Comparison of ENCODE assay signal across 15 cellular contexts in the genomic region with DNA sequence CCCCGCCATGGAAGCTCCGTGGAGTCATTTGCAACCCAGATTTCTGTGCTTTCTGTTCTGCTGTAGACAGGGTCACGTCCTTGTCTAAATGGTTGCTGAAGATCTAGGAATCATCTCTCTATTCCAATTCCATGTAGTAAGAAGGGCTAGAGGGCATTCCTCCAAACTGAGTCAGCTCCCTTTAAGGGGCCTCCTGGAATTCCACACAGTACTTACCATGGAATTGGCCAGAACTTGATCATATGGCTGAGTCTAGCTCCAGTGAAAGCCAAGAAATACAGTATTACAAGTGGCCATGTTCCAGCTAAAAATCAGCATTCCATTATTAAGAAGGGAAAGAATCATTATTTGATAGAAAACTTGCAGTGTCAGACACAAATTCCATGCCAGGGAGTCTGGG.
DNase-seq lines count a peak whose midpoint lies in the region; ATAC-seq and TF ChIP-seq lines count a peak whose summit lies in the region.
"Had no signal": no experiment of that assay in that cellular context is flagged by ENCODE, and none has a peak within 500 bp of the region (broad histone marks: within the 10 kb centered on the region; RNA-seq: fewer than 3 reads in every experiment).

No MANE protein-coding gene starts in this region.

- H3K79me2 ChIP-seq in fibroblast of lung (ENCODE audit: control insufficient read depth, insufficient read depth, low read length) = no peaks in the 10 kb centered on the region

- H3K4me2 ChIP-seq in fibroblast of lung (ENCODE audit: extremely low read depth, insufficient read depth, low read length) = peak overlapping the region; percentile 58

- no peaks in the 10 kb centered on the region for H4K20me1 ChIP-seq in fibroblast of lung (ENCODE audit: control insufficient read depth, extremely low read depth, insufficient read depth, low read length)

- H3K36me3 ChIP-seq in fibroblast of lung (ENCODE audit: control insufficient read depth, insufficient read depth, low read length) = no peaks in the 10 kb centered on the region
- H3K36me3 ChIP-seq in testis (ENCODE audit: low read depth, missing control alignments) = no peaks in the 10 kb centered on the region

- no peak for TF ChIP-seq POLR2A in testis (IDR thresholded peaks at IDR 0.05)

- POLR2A ChIA-PET in RWPE1 (lab: Yijun Ruan, JAX; ENCODE audit: low non-redundant PET) = no interaction called here

- H3K9ac ChIP-seq in fibroblast of lung (ENCODE audit: insufficient read depth, low read length) = no peak overlapping the region

- CTCF ChIA-PET in RWPE1 (lab: Yijun Ruan, JAX) = interaction anchor here (1.0 kb wide), 1 partner anchor 8 kb away, joined by 5 read pairs; no protein-coding TSS in a partner anchor

- H3K27me3 ChIP-seq in fibroblast of lung (ENCODE audit: control insufficient read depth, insufficient read depth, low read length) (no peaks in the 10 kb centered on the region), testis (no peaks in the 10 kb centered on the region)

- ATAC-seq in GM18861 (IDR thresholded peaks at IDR 0.05; ENCODE audit: unreplicated experiment) (no peak), GM19023 (IDR thresholded peaks at IDR 0.05; ENCODE audit: unreplicated experiment) (no peak)
- ATAC-seq: Right ventricle myocardium inferior had no signal

- intact Hi-C loops in testis (cut with DNase I; ENCODE audit: low total_unique reads) = no loop called here

- H3K27ac ChIP-seq in RWPE1 = no peak overlapping the region; the same call in 1 of the 2 replicates
- peak overlapping the region; percentile 38 for H3K27ac ChIP-seq in fibroblast of lung (ENCODE audit: insufficient read depth, low read length)
- H3K27ac ChIP-seq in testis = no peak overlapping the region

- no peak for TF ChIP-seq CTCF in RWPE1 (conservative IDR thresholded peaks at IDR 0.05; ENCODE audit: low read depth)
- no peak for TF ChIP-seq CTCF in fibroblast of lung (conservative IDR thresholded peaks at IDR 0.05 in 1 of 2, IDR thresholded peaks at IDR 0.05 in 1 of 2; ENCODE audit: low read depth in 1 of 2, low read length in 2 of 2)
- no peak for TF ChIP-seq CTCF in retinal pigment epithelial cell (conservative IDR thresholded peaks at IDR 0.05; ENCODE audit: low read depth, low read length)
- TF ChIP-seq CTCF in testis (IDR thresholded peaks at IDR 0.05) = no peak

- no peak overlapping the region for H2AFZ ChIP-seq in fibroblast of lung (ENCODE audit: low read length)

- DNase-seq in EH (ENCODE audit: low read depth) (peak; percentile 97), RWPE1 (ENCODE audit: low spot score) (peak; percentile 56), fibroblast of lung (ENCODE audit: low read depth in 2 of 2) (peak; percentile 92 to 97), retinal pigment epithelial cell (ENCODE audit: low read depth) (peak; percentile 95), NCI-H82 treated with DMSO at 0.1 percent for 48 hours (lab: John Stamatoyannopoulos, UW; ENCODE audit: unreplicated experiment) (no peak), testis (no peak)
- DNase-seq: activated T-cell treated with anti-CD3 and anti-CD28 coated beads for 4 hours; naive thymus-derived CD8-positive, alpha-beta T cell; NCI-H524 treated with DMSO at 0.1 percent for 48 hours; stimulated activated CD4-positive, alpha-beta T cell treated with anti-CD3 and anti-CD28 coated beads, Interleukin-12 subunit alpha, Interleukin-12 subunit beta, amount 100 ng/mL, for 4 hours; stimulated activated CD8-positive, alpha-beta memory T cell treated with anti-CD3 and anti-CD28 coated beads, Interleukin-4, amount 100 ng/mL, for 48 hours had no signal

- H3K9me3 ChIP-seq in fibroblast of lung (ENCODE audit: control insufficient read depth, insufficient read depth, low read depth, low read length) (no peaks in the 10 kb centered on the region), testis (no peaks in the 10 kb centered on the region)
- H3K9me3 ChIP-seq: Caco-2 had no signal

- WGBS in testis, 2 donors = 58 to 63% methylated on average over 3 of the region's 3 CpGs

- no peak overlapping the region for H3K4me3 ChIP-seq in fibroblast of lung (replicated peaks in 1 of 4; ENCODE audit: control extremely low read depth in 1 of 4, insufficient read depth in 1 of 4, low read depth in 3 of 4, low read length in 4 of 4)
- H3K4me3 ChIP-seq in retinal pigment epithelial cell (ENCODE audit: low read length) = no peak overlapping the region
- H3K4me3 ChIP-seq in testis = no peak overlapping the region

- H3K4me1 ChIP-seq in fibroblast of lung (ENCODE audit: control insufficient read depth, extremely low read depth, insufficient read depth, low read length) (peaks cover 23% of the 10 kb centered on the region), testis (peaks cover 13% of the 10 kb centered on the region)

Comparison
In these comparisons a context has a peak if more than half of its experiments do, and no peak if none do; other contexts are left out.
1. DNase-seq: peak in EH (single experiment), RWPE1 (single experiment), fibroblast of lung (2 of 2) and retinal pigment epithelial cell (single experiment); none in NCI-H82 treated with DMSO at 0.1 percent for 48 hours (single experiment) and testis (single experiment).